ENCODE assay signal across 8 cellular contexts in the genomic region with DNA sequence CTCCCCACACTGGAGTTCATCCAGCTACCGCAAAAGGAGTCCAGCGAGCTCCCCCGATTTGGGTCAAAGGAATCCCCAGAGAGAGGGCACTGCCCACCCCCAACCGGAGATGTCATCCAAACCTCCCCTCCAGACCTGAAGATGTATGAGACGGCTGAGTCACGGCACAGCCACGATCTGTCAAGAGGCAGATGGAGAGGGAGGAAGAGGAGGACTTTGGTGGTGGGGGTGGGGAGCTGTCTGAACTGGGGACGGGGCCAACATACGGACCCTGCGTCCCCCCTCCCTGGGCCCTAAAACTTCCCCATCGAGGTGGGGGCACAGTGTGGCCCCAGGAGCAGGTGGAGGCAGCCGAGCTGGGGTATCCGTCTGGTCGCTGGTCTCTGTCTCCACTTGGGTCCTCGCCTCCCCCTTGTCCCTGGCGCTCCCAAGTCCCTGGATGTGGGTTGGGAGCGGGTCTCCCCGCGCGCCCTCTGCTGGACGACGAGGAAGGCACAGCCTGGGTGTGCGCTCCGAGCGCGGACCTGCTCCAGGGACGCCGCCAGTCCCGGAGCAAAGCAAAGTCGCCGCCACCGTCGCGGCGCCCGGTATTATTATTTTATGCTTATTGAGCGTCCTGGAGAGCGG. TPM values are rescaled to one million over a fixed set of nuclear protein-coding genes. Genes with fewer than 3 reads are reported as not detected.
A peak's percentile ranks its signal among the peaks of the same experiment; 100 is the strongest.
DNase-seq lines count a peak whose midpoint lies in the region; ATAC-seq and TF ChIP-seq lines count a peak whose summit lies in the region.

No MANE protein-coding gene starts in this region.

- H3K79me2 ChIP-seq in OCI-LY7 (ENCODE audit: insufficient read depth, low read depth, low read length) = peaks cover 84% of the 10 kb centered on the region

- no peaks in the 10 kb centered on the region for H3K36me3 ChIP-seq in OCI-LY7 (ENCODE audit: insufficient read depth, low read length)

- H3K27me3 Mint-ChIP-seq in activated T-helper 1 cell treated with anti-CD3 and anti-CD28 coated beads, Interleukin-12 subunit alpha, Interleukin-12 subunit beta, Interleukin-2, Interleukin-4 antibody, amounts not matched to agents 30 ng/mL and 10 ng/mL and 1 ng/mL, durations not matched to agents 14 hours and 24 hours and 36 hours (ENCODE audit: insufficient read depth) = peaks cover 2% of the 10 kb centered on the region
- H3K27me3 Mint-ChIP-seq in naive thymus-derived CD8-positive, alpha-beta T cell = peaks cover 29 to 65% (median 46%) of the 10 kb centered on the region in 5 donors

- no peaks in the 10 kb centered on the region for H3K9me3 Mint-ChIP-seq in activated T-helper 1 cell treated with anti-CD3 and anti-CD28 coated beads, Interleukin-12 subunit alpha, Interleukin-12 subunit beta, Interleukin-2, Interleukin-4 antibody, amounts not matched to agents 30 ng/mL and 10 ng/mL and 1 ng/mL, durations not matched to agents 14 hours and 24 hours and 36 hours
- H3K9me3 Mint-ChIP-seq in naive thymus-derived CD8-positive, alpha-beta T cell = peaks cover 0 to 2% (median 0%) of the 10 kb centered on the region in 9 donors

- H3K4me2 ChIP-seq in OCI-LY7 (ENCODE audit: low read length) = peak overlapping the region; percentile 84

- no peaks in the 10 kb centered on the region for H3K9me3 ChIP-seq in OCI-LY7 (ENCODE audit: low read length)

- H3K4me3 Mint-ChIP-seq in activated T-helper 1 cell treated with anti-CD3 and anti-CD28 coated beads, Interleukin-12 subunit alpha, Interleukin-12 subunit beta, Interleukin-2, Interleukin-4 antibody, amounts not matched to agents 30 ng/mL and 10 ng/mL and 1 ng/mL, durations not matched to agents 14 hours and 24 hours and 36 hours = peak overlapping the region; percentile 85
- peak overlapping the region; percentile 28 to 88 (median 78) for H3K4me3 Mint-ChIP-seq in naive thymus-derived CD8-positive, alpha-beta T cell

- H3K27ac Mint-ChIP-seq in activated T-helper 1 cell treated with anti-CD3 and anti-CD28 coated beads, Interleukin-12 subunit alpha, Interleukin-12 subunit beta, Interleukin-2, Interleukin-4 antibody, amounts not matched to agents 30 ng/mL and 10 ng/mL and 1 ng/mL, durations not matched to agents 14 hours and 24 hours and 36 hours = peak overlapping the region; percentile 75
- peak overlapping the region in 8 of 10 donors; percentile 29 to 97 (median 64) for H3K27ac Mint-ChIP-seq in naive thymus-derived CD8-positive, alpha-beta T cell

- intact Hi-C loops in OCI-LY7 (cut with micrococcal nuclease; ENCODE audit: unreplicated experiment) = no loop called here
- intact Hi-C loops in activated T-helper 1 cell treated with anti-CD3 and anti-CD28 coated beads, Interleukin-12 subunit alpha, Interleukin-12 subunit beta, Interleukin-2, Interleukin-4 antibody, amounts not matched to agents 30 ng/mL and 10 ng/mL and 1 ng/mL, durations not matched to agents 14 hours and 24 hours and 36 hours (cut with micrococcal nuclease) = loop anchor here (1.0 to 2.0 kb wide), 3 partner anchors 12 to 37 kb away; no protein-coding TSS in a partner anchor

- BruUV-seq in OCI-LY7 (replicated peaks; lab: Mats Ljungman, UMichigan) = no TSS peak

- POLR2A ChIA-PET in OCI-LY7 (lab: Charles Lee) = interaction anchor here (1.3 to 1.4 kb wide), 2 partner anchors 11 to 21 kb away, joined by 3 to 4 read pairs; partner anchors contain the start of gene CDC37
- POLR2A ChIA-PET in naive thymus-derived CD8-positive, alpha-beta T cell (lab: Charles Lee) = interaction anchor here (0.6 to 2.9 kb wide), 6 partner anchors 13 to 335 kb away, joined by 3 to 22 read pairs (median 4); partner anchors contain the start of gene CDC37

- H3K4me3 ChIP-seq in OCI-LY7 (ENCODE audit: low read depth, low read length, poor library complexity, severe bottlenecking) = peak overlapping the region; percentile 65

- peaks cover 22% of the 10 kb centered on the region for H4K20me1 ChIP-seq in OCI-LY7 (ENCODE audit: insufficient read depth, low read length)

- CTCF ChIA-PET in OCI-LY7 (lab: Charles Lee; ENCODE audit: unreplicated experiment) = interaction anchor here (0.5 to 0.9 kb wide), 3 partner anchors 10 to 15 kb away, joined by 3 read pairs; no protein-coding TSS in a partner anchor

- peaks cover 14% of the 10 kb centered on the region for H3K36me3 Mint-ChIP-seq in activated T-helper 1 cell treated with anti-CD3 and anti-CD28 coated beads, Interleukin-12 subunit alpha, Interleukin-12 subunit beta, Interleukin-2, Interleukin-4 antibody, amounts not matched to agents 30 ng/mL and 10 ng/mL and 1 ng/mL, durations not matched to agents 14 hours and 24 hours and 36 hours (ENCODE audit: low read depth)
- H3K36me3 Mint-ChIP-seq in naive thymus-derived CD8-positive, alpha-beta T cell = peaks cover 0 to 5% (median 4%) of the 10 kb centered on the region in 3 donors

- no peaks in the 10 kb centered on the region for H3K9me2 ChIP-seq in OCI-LY7 (ENCODE audit: insufficient read depth, low read length)

- peak overlapping the region; percentile 8 for H3K27ac ChIP-seq in OCI-LY7 (ENCODE audit: low read depth, low read length, poor library complexity, severe bottlenecking)

- ATAC-seq in HG03280 (IDR thresholded peaks at IDR 0.05; ENCODE audit: unreplicated experiment) (peak; percentile 31), HG03039 (IDR thresholded peaks at IDR 0.05; ENCODE audit: unreplicated experiment) (no peak)
- ATAC-seq in naive thymus-derived CD8-positive, alpha-beta T cell = peak; percentile 15 to 48

- peaks cover 70% of the 10 kb centered on the region for H3K4me1 ChIP-seq in OCI-LY7 (ENCODE audit: insufficient read depth, low read length, poor library complexity, severe bottlenecking)

- no peak overlapping the region for H2AFZ ChIP-seq in OCI-LY7 (ENCODE audit: low read length)

- peak; percentile 92 for TF ChIP-seq CTCF in OCI-LY7 (conservative IDR thresholded peaks at IDR 0.05; ENCODE audit: low read length)

- H3K4me1 Mint-ChIP-seq in activated T-helper 1 cell treated with anti-CD3 and anti-CD28 coated beads, Interleukin-12 subunit alpha, Interleukin-12 subunit beta, Interleukin-2, Interleukin-4 antibody, amounts not matched to agents 30 ng/mL and 10 ng/mL and 1 ng/mL, durations not matched to agents 14 hours and 24 hours and 36 hours (ENCODE audit: low read depth) = peaks cover 73% of the 10 kb centered on the region
- H3K4me1 Mint-ChIP-seq in naive thymus-derived CD8-positive, alpha-beta T cell = peaks cover 29 to 81% (median 65%) of the 10 kb centered on the region in 4 donors

- peak; percentile 95 for DNase-seq in DMS 273 (lab: John Stamatoyannopoulos, UW; ENCODE audit: unreplicated experiment)
- DNase-seq in OCI-LY7 (ENCODE audit: low spot score) = peak; percentile 74
- peak; percentile 58 for DNase-seq in activated T-helper 1 cell treated with anti-CD3 and anti-CD28 coated beads, Interleukin-12 subunit alpha, Interleukin-12 subunit beta, Interleukin-2, Interleukin-4 antibody, amounts not matched to agents 30 ng/mL and 10 ng/mL and 1 ng/mL, durations not matched to agents 14 hours and 24 hours and 36 hours (ENCODE audit: low spot score)
- DNase-seq in fibroblast of peridontal ligament (ENCODE audit: extremely low read depth) = peak; percentile 58
- DNase-seq in naive thymus-derived CD8-positive, alpha-beta T cell = peak; percentile 44 to 76 (median 62)
- DNase-seq in ureter (ENCODE audit: low spot score) = peak; percentile 83

RNA-seq across cellular contexts. Expression of gene PDE4A, which starts 3.8 kb away (rescaled TPM):
- 9.4 and 16.4 TPM in 2 replicates for total RNA-seq in OCI-LY7 (2014; rRNA removed; shearing (Covaris generic))
- total RNA-seq in OCI-LY7 (2022) (42.4 and 45.1 TPM in 2 replicates), ureter (9.4 TPM)
- 67.7 and 71.1 TPM in 2 replicates for total RNA-seq in activated T-helper 1 cell treated with anti-CD3 and anti-CD28 coated beads, Interleukin-12 subunit alpha, Interleukin-12 subunit beta, Interleukin-2, Interleukin-4 antibody, amounts not matched to agents 30 ng/mL and 10 ng/mL and 1 ng/mL, durations not matched to agents 14 hours and 24 hours and 36 hours
- under 1 TPM; 0.88 to 0.99 TPM for total RNA-seq in naive thymus-derived CD8-positive, alpha-beta T cell
- polyA plus RNA-seq in naive thymus-derived CD8-positive, alpha-beta T cell = 1 to 10 TPM in 2 of 3 donors, under 1 TPM in 1; 0.33 to 2.5 (median 1.9) TPM

RNA-seq across cellular contexts. Expression of gene CDC37, which starts 20.8 kb away (rescaled TPM):
- 332 and 345 TPM in 2 replicates for total RNA-seq in OCI-LY7 (2014; rRNA removed; shearing (Covaris generic))
- total RNA-seq in OCI-LY7 (2022) (269 and 271 TPM in 2 replicates), ureter (192 TPM)
- 320 and 326 TPM in 2 replicates for total RNA-seq in activated T-helper 1 cell treated with anti-CD3 and anti-CD28 coated beads, Interleukin-12 subunit alpha, Interleukin-12 subunit beta, Interleukin-2, Interleukin-4 antibody, amounts not matched to agents 30 ng/mL and 10 ng/mL and 1 ng/mL, durations not matched to agents 14 hours and 24 hours and 36 hours
- 100 to 1,000 TPM; 155 to 158 TPM for total RNA-seq in naive thymus-derived CD8-positive, alpha-beta T cell
- polyA plus RNA-seq in naive thymus-derived CD8-positive, alpha-beta T cell = 10 to 100 TPM; 63.2 to 81.1 (median 65.6) TPM

RNA-seq across cellular contexts. Expression of gene TYK2, which starts 43.8 kb away (rescaled TPM):
- total RNA-seq in OCI-LY7 (2014; rRNA removed; shearing (Covaris generic)) = 151 and 185 TPM in 2 replicates
- total RNA-seq in OCI-LY7 (2022) (214 and 216 TPM in 2 replicates), ureter (142 TPM)
- total RNA-seq in activated T-helper 1 cell treated with anti-CD3 and anti-CD28 coated beads, Interleukin-12 subunit alpha, Interleukin-12 subunit beta, Interleukin-2, Interleukin-4 antibody, amounts not matched to agents 30 ng/mL and 10 ng/mL and 1 ng/mL, durations not matched to agents 14 hours and 24 hours and 36 hours = 268 and 271 TPM in 2 replicates
- total RNA-seq in naive thymus-derived CD8-positive, alpha-beta T cell = 100 to 1,000 TPM; 313 to 319 TPM
- polyA plus RNA-seq in naive thymus-derived CD8-positive, alpha-beta T cell = 10 to 100 TPM; 33.4 to 50.3 (median 43.9) TPM
